12 cellular contexts compared by ENCODE assay signal in the genomic region with DNA sequence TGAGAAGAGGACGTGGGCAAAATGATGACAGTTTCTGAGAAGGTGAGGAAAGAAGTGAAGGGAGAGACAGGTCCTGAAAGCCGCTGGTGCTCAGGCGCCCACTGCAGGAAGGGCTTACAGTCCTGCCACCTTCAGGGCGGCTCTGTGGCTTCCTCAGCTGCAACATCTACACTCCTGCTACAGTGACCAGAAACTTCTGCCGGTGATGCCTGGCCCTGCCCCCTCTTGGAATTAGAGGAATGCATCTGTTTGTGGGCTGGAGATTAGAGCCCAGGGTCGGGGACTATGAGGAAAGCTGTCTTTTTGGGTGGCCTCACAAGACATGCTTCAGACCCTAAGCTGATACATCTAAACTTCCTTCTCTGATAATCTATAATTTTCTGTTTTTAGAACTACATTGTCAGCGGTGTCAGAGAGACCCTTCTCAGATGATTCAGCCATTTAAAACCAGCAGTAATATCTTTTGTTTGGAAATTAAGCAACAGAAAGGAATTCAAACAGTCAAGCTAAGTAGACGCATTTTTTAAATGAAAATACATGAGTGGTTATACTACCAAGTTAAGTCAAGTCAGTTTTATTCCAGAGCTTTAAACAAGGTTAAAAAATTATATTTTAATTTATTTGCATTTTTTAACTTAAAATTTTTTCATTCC. TPM values are rescaled to one million over a fixed set of nuclear protein-coding genes. Genes with fewer than 3 reads are reported as not detected.
DNase-seq lines count a peak whose midpoint lies in the region; ATAC-seq and TF ChIP-seq lines count a peak whose summit lies in the region.
"Had no signal": no experiment of that assay in that cellular context is flagged by ENCODE, and none has a peak within 500 bp of the region (broad histone marks: within the 10 kb centered on the region; RNA-seq: fewer than 3 reads in every experiment).

No MANE protein-coding gene starts in this region.

- H3K18ac ChIP-seq in neuronal stem cell (ENCODE audit: low read length), result no peak overlapping the region

- no peak overlapping the region for H2AK5ac ChIP-seq in neuronal stem cell (ENCODE audit: low read depth, low read length)

- no CpG with 5 or more reads among the region's 8 CpGs for WGBS in neuronal stem cell (ENCODE audit: extremely low coverage in 2 of 2, insufficient read length in 2 of 2, insufficient replicate concordance in 1 of 2), 2 donors

- H3K14ac ChIP-seq in neuronal stem cell (ENCODE audit: low read length), result no peak overlapping the region

- H3K79me1 ChIP-seq in neuronal stem cell (ENCODE audit: low read depth, low read length), result no peaks in the 10 kb centered on the region

- H2AFZ ChIP-seq in neuronal stem cell (ENCODE audit: low read length), result no peak overlapping the region

- no peaks in the 10 kb centered on the region for H3K36me3 ChIP-seq in kidney epithelial cell (ENCODE audit: control insufficient read depth, insufficient read depth, low read length)
- H3K36me3 ChIP-seq in neuronal stem cell (replicated peaks in 1 of 2; ENCODE audit: control insufficient read depth in 2 of 2, insufficient read depth in 2 of 2, low read length in 2 of 2), result no peaks in the 10 kb centered on the region
- H3K36me3 ChIP-seq: BLaER1 treated with 17β-estradiol and CSF1 and Interleukin-3, amounts not matched to agents 10 nM and 100 nM; stomach had no signal

- H2BK5ac ChIP-seq in neuronal stem cell (ENCODE audit: low read length), result no peak overlapping the region

- no peak overlapping the region for H3K27ac ChIP-seq in neuronal stem cell (replicated peaks; ENCODE audit: low read length)
- H3K27ac ChIP-seq: BLaER1 treated with 17β-estradiol and CSF1 and Interleukin-3, amounts not matched to agents 10 nM and 100 nM had no signal

- H3K27me3 Mint-ChIP-seq in activated T-helper 17 cell treated with anti-CD3 and anti-CD28 coated beads, Interleukin-2, amount 50 U/mL, for 72 hours, result peaks cover 37% of the 10 kb centered on the region

- no peak overlapping the region for H3K4ac ChIP-seq in neuronal stem cell (ENCODE audit: low read length)

- no peak overlapping the region for H3K4me2 ChIP-seq in neuronal stem cell (ENCODE audit: insufficient read depth, low read length, poor library complexity, severe bottlenecking)
- H3K4me2 ChIP-seq: BLaER1 treated with 17β-estradiol and CSF1 and Interleukin-3, amounts not matched to agents 10 nM and 100 nM had no signal

- no peaks in the 10 kb centered on the region for H3K36me3 Mint-ChIP-seq in activated T-helper 17 cell treated with anti-CD3 and anti-CD28 coated beads, Interleukin-2, amount 50 U/mL, for 72 hours (ENCODE audit: low read depth)

- no peaks in the 10 kb centered on the region for H3K9me3 ChIP-seq in neuronal stem cell (replicated peaks in 1 of 2; ENCODE audit: control insufficient read depth in 2 of 2, insufficient read depth in 1 of 2, low read depth in 1 of 2, low read length in 2 of 2)
- H3K9me3 ChIP-seq: BLaER1 treated with 17β-estradiol and CSF1 and Interleukin-3, amounts not matched to agents 10 nM and 100 nM; stomach had no signal

- peaks cover 5% of the 10 kb centered on the region for H3K4me1 Mint-ChIP-seq in activated T-helper 17 cell treated with anti-CD3 and anti-CD28 coated beads, Interleukin-2, amount 50 U/mL, for 72 hours

- no peak overlapping the region for H4K91ac ChIP-seq in neuronal stem cell (ENCODE audit: low read depth, low read length, poor library complexity)

- H3K9ac ChIP-seq in neuronal stem cell (ENCODE audit: low read depth, low read length, poor library complexity), result no peak overlapping the region
- H3K9ac ChIP-seq: BLaER1 treated with 17β-estradiol and CSF1 and Interleukin-3, amounts not matched to agents 10 nM and 100 nM had no signal

- TF ChIP-seq CTCF in kidney epithelial cell (IDR thresholded peaks at IDR 0.05; ENCODE audit: insufficient read depth, low read length, poor library complexity, severe bottlenecking), result peak; percentile 39

- peak; percentile 55 for ATAC-seq in activated T-helper 17 cell treated with anti-CD3 and anti-CD28 coated beads, Interleukin-2, amount 50 U/mL, for 72 hours (replicated peaks)
- ATAC-seq in GM18909 (IDR thresholded peaks at IDR 0.05; ENCODE audit: poor library complexity, unreplicated experiment), result no peak

- no peak overlapping the region for H3K27ac Mint-ChIP-seq in activated T-helper 17 cell treated with anti-CD3 and anti-CD28 coated beads, Interleukin-2, amount 50 U/mL, for 72 hours

- no peak overlapping the region for H2BK120ac ChIP-seq in neuronal stem cell (ENCODE audit: low read depth, low read length)

- peaks cover 0 to 3% of the 10 kb centered on the region in 2 donors for H3K4me1 ChIP-seq in neuronal stem cell (ENCODE audit: control insufficient read depth in 2 of 2, insufficient read depth in 1 of 2, low read depth in 1 of 2, low read length in 2 of 2)
- H3K4me1 ChIP-seq: BLaER1 treated with 17β-estradiol and CSF1 and Interleukin-3, amounts not matched to agents 10 nM and 100 nM had no signal

- DNase-seq in A172 (ENCODE audit: low spot score) (peak; percentile 75), HS-27A (ENCODE audit: low read depth) (peak; percentile 47), kidney epithelial cell (ENCODE audit: low read depth) (no peak), NCI-H1417 treated with DMSO at 0.1 percent for 48 hours (lab: John Stamatoyannopoulos, UW) (no peak), neuronal stem cell (ENCODE audit: low spot score) (no peak), ACHN (no peak)
- DNase-seq: activated CD4-positive, alpha-beta T cell treated with anti-CD3 and anti-CD28 coated beads for 4 hours; anterior cingulate cortex; stomach had no signal

- H4K8ac ChIP-seq in neuronal stem cell (ENCODE audit: low read depth, low read length), result no peak overlapping the region

- in situ Hi-C loops in ACHN (cut with HindIII; ENCODE audit: low pct_ligation_motif_present, low pct_unique_long_range_greater_than_20kb, low sequenced_read_pairs), result no loop called here

- no peak overlapping the region for H3K4me3 Mint-ChIP-seq in activated T-helper 17 cell treated with anti-CD3 and anti-CD28 coated beads, Interleukin-2, amount 50 U/mL, for 72 hours

- H3K4me3 ChIP-seq in kidney epithelial cell (ENCODE audit: low read depth, low read length) (no peak overlapping the region), neuronal stem cell (ENCODE audit: low read length in 2 of 2) (no peak overlapping the region)
- H3K4me3 ChIP-seq: BLaER1 treated with 17β-estradiol and CSF1 and Interleukin-3, amounts not matched to agents 10 nM and 100 nM; stomach had no signal

- H3K9me3 Mint-ChIP-seq in activated T-helper 17 cell treated with anti-CD3 and anti-CD28 coated beads, Interleukin-2, amount 50 U/mL, for 72 hours, result no peaks in the 10 kb centered on the region

- no peak overlapping the region for H3K23ac ChIP-seq in neuronal stem cell (ENCODE audit: low read depth, low read length, poor library complexity)

- no peak overlapping the region for H2BK12ac ChIP-seq in neuronal stem cell (ENCODE audit: low read length)

- peaks cover 2% of the 10 kb centered on the region for H3K27me3 ChIP-seq in kidney epithelial cell (ENCODE audit: control insufficient read depth, insufficient read depth, low read length)
- H3K27me3 ChIP-seq in neuronal stem cell (ENCODE audit: control insufficient read depth in 3 of 3, insufficient read depth in 3 of 3, low read depth in 1 of 3, low read length in 3 of 3), result peaks cover 0 to 51% (median 0%) of the 10 kb centered on the region in 3 experiments
- H3K27me3 ChIP-seq: BLaER1 treated with 17β-estradiol and CSF1 and Interleukin-3, amounts not matched to agents 10 nM and 100 nM had no signal

- no peak overlapping the region for H2BK15ac ChIP-seq in neuronal stem cell (ENCODE audit: low read length)

RNA-seq across cellular contexts. Expression of a gene that starts 30.4 kb away (rescaled TPM):
- 0.02 and 0.22 TPM in 2 replicates for total RNA-seq in A172 (2014; rRNA removed; shearing (Covaris generic))
- under 1 TPM in 1 of 2 donors, not detected in 1; 0.05 TPM for total RNA-seq in activated T-helper 17 cell treated with anti-CD3 and anti-CD28 coated beads, Interleukin-2, amount 50 U/mL, for 72 hours
- 0.04 and 0.07 TPM in 2 replicates for total RNA-seq in kidney epithelial cell
- 0.01 TPM for polyA plus RNA-seq in neuronal stem cell (2013, experiment 1 of 2)
- polyA plus RNA-seq in neuronal stem cell (2013, experiment 2 of 2), result 0.01 TPM

Comparison
In these comparisons a context has a peak if more than half of its experiments do, and no peak if none do; other contexts are left out.
1. DNase-seq: peak in A172 (single experiment) and HS-27A (single experiment); none in kidney epithelial cell (single experiment), NCI-H1417 treated with DMSO at 0.1 percent for 48 hours (single experiment), neuronal stem cell (single experiment) and ACHN (single experiment).